1 cellular context compared by ENCODE assay signal in genomic region chr22:45240137-45240809, GRCh38.
TF ChIP-seq lines count a peak whose summit lies in the region.

No MANE protein-coding gene starts in this region.

TF ChIP-seq in endothelial cell of umbilical vein, 7 proteins besides CTCF, POLR2A, EP300 and RAD21:
- TF ChIP-seq MYC (IDR thresholded peaks at IDR 0.05; ENCODE audit: low read depth, low read length) (no peak), GATA2 (IDR thresholded peaks at IDR 0.05; ENCODE audit: insufficient read depth, insufficient read length, low read depth, low read length) (no peak), FOS (IDR thresholded peaks at IDR 0.05; ENCODE audit: borderline replicate concordance, insufficient read depth, low read length) (no peak), JUN (IDR thresholded peaks at IDR 0.05; ENCODE audit: borderline replicate concordance, insufficient read depth, insufficient read length, low read depth) (no peak), EZH2 (IDR thresholded peaks at IDR 0.05; ENCODE audit: borderline replicate concordance, low read depth, low read length, severe bottlenecking) (no peak)
TF ChIP-seq in endothelial cell of umbilical vein: peak in this region for 0.
